ENCODE assay signal across 9 cellular contexts in genomic region chr7:7970620-7971307, GRCh38. TPM values are rescaled to one million over a fixed set of nuclear protein-coding genes. Genes with fewer than 3 reads are reported as not detected.
A peak's percentile ranks its signal among the peaks of the same experiment; 100 is the strongest.
DNase-seq lines count a peak whose midpoint lies in the region; ATAC-seq and TF ChIP-seq lines count a peak whose summit lies in the region.
"Had no signal": no experiment of that assay in that cellular context is flagged by ENCODE, and none has a peak within 500 bp of the region (broad histone marks: within the 10 kb centered on the region; RNA-seq: fewer than 3 reads in every experiment).

No MANE protein-coding gene starts in this region.

- H3K36me3 Mint-ChIP-seq in activated CD4-positive, alpha-beta T cell treated with anti-CD3 and anti-CD28 coated beads, Interleukin-2, amount 10 ng/mL, durations not matched to agents 7 days and 5 days (ENCODE audit: low read depth) = no peaks in the 10 kb centered on the region

- POLR2A ChIA-PET in activated CD4-positive, alpha-beta T cell treated with anti-CD3 and anti-CD28 coated beads, Interleukin-2, amount 10 ng/mL, durations not matched to agents 7 days and 5 days (lab: Charles Lee) = interaction anchor here (0.6 kb wide), 1 partner anchor 206 kb away, joined by 7 read pairs; no protein-coding TSS in a partner anchor
- POLR2A ChIA-PET in RWPE1 (lab: Yijun Ruan, JAX; ENCODE audit: low non-redundant PET) = no interaction called here

- DNase-seq in activated CD4-positive, alpha-beta T cell treated with anti-CD3 and anti-CD28 coated beads, Interleukin-2, amount 10 ng/mL, durations not matched to agents 7 days and 5 days = peak; percentile 25
- DNase-seq in activated CD4-positive, alpha-beta T cell treated with anti-CD3 and anti-CD28 coated beads for 1 hour = no peak
- DNase-seq in fibroblast of lung (ENCODE audit: low read depth in 2 of 2) = peak in 1 of 2 donors; percentile 31
- no peak for DNase-seq in skeletal muscle cell (ENCODE audit: low read depth)
- DNase-seq in RWPE1 (ENCODE audit: low spot score) = no peak
- no peak for DNase-seq in stimulated activated CD4-positive, alpha-beta T cell treated with anti-CD3 and anti-CD28 coated beads, Interleukin-15, amount 100 ng/mL, for 24 hours

- H3K36me3 ChIP-seq in OCI-LY3 (replicated peaks; ENCODE audit: low read depth, low read length) (no peaks in the 10 kb centered on the region), fibroblast of lung (ENCODE audit: control insufficient read depth, insufficient read depth, low read length) (no peaks in the 10 kb centered on the region)

- peaks cover 14% of the 10 kb centered on the region; the same call in 1 of the 2 replicates for H3K27me3 ChIP-seq in OCI-LY3 (ENCODE audit: low read depth, low read length)
- H3K27me3 ChIP-seq in fibroblast of lung (ENCODE audit: control insufficient read depth, insufficient read depth, low read length) = no peaks in the 10 kb centered on the region

- H3K9me3 Mint-ChIP-seq in activated CD4-positive, alpha-beta T cell treated with anti-CD3 and anti-CD28 coated beads, Interleukin-2, amount 10 ng/mL, durations not matched to agents 7 days and 5 days = no peaks in the 10 kb centered on the region
- H3K9me3 Mint-ChIP-seq: brain had no signal

- no peak overlapping the region for H2AFZ ChIP-seq in OCI-LY3 (ENCODE audit: low read depth, low read length)
- peak overlapping the region; percentile 54 for H2AFZ ChIP-seq in fibroblast of lung (ENCODE audit: low read length)

- H3K79me2 ChIP-seq in OCI-LY3 (ENCODE audit: low read length) = peaks cover 16% of the 10 kb centered on the region; the same call in 1 of the 2 replicates
- H3K79me2 ChIP-seq in fibroblast of lung (ENCODE audit: control insufficient read depth, insufficient read depth, low read length) = peaks cover 4% of the 10 kb centered on the region

- H3K4me3 Mint-ChIP-seq in activated CD4-positive, alpha-beta T cell treated with anti-CD3 and anti-CD28 coated beads, Interleukin-2, amount 10 ng/mL, durations not matched to agents 7 days and 5 days = no peak overlapping the region
- H3K4me3 Mint-ChIP-seq: brain had no signal

- H3K4me2 ChIP-seq in OCI-LY3 (ENCODE audit: low read length) (peak overlapping the region; percentile 87), fibroblast of lung (ENCODE audit: extremely low read depth, insufficient read depth, low read length) (peak overlapping the region; percentile 89)

- H3K9me3 ChIP-seq in OCI-LY3 (ENCODE audit: insufficient read depth, low read length) = no peaks in the 10 kb centered on the region
- H3K9me3 ChIP-seq in fibroblast of lung (ENCODE audit: control insufficient read depth, insufficient read depth, low read depth, low read length) = no peaks in the 10 kb centered on the region

- H3K4me1 ChIP-seq in OCI-LY3 (ENCODE audit: low read length) (peaks cover 46% of the 10 kb centered on the region), fibroblast of lung (ENCODE audit: control insufficient read depth, extremely low read depth, insufficient read depth, low read length) (no peaks in the 10 kb centered on the region)

- ATAC-seq in GM21360 (IDR thresholded peaks at IDR 0.05; ENCODE audit: unreplicated experiment) = no peak

- CTCF ChIA-PET in activated CD4-positive, alpha-beta T cell treated with anti-CD3 and anti-CD28 coated beads, Interleukin-2, amount 10 ng/mL, durations not matched to agents 7 days and 5 days (lab: Charles Lee) = interaction anchor here (1.0 to 1.7 kb wide), 4 partner anchors 9 to 22 kb away, joined by 3 to 9 read pairs (median 4); no protein-coding TSS in a partner anchor
- CTCF ChIA-PET in RWPE1 (lab: Yijun Ruan, JAX) = interaction anchor here (0.6 kb wide), 1 partner anchor 200 kb away, joined by 4 read pairs; no protein-coding TSS in a partner anchor

- H3K4me1 Mint-ChIP-seq in activated CD4-positive, alpha-beta T cell treated with anti-CD3 and anti-CD28 coated beads, Interleukin-2, amount 10 ng/mL, durations not matched to agents 7 days and 5 days = peaks cover 22% of the 10 kb centered on the region

- no peak for TF ChIP-seq CTCF in OCI-LY3 (IDR thresholded peaks at IDR 0.05; ENCODE audit: low read depth, low read length)
- TF ChIP-seq CTCF in fibroblast of lung (conservative IDR thresholded peaks at IDR 0.05 in 1 of 2, IDR thresholded peaks at IDR 0.05 in 1 of 2; ENCODE audit: low read depth in 1 of 2, low read length in 2 of 2) = no peak
- no peak for TF ChIP-seq CTCF in RWPE1 (conservative IDR thresholded peaks at IDR 0.05; ENCODE audit: low read depth)

- H3K27ac ChIP-seq in OCI-LY3 (ENCODE audit: low read length) (no peak overlapping the region), fibroblast of lung (ENCODE audit: insufficient read depth, low read length) (no peak overlapping the region), RWPE1 (no peak overlapping the region)

- peak overlapping the region; percentile 79 for H3K9ac ChIP-seq in OCI-LY3 (ENCODE audit: low read length)
- no peak overlapping the region for H3K9ac ChIP-seq in fibroblast of lung (ENCODE audit: insufficient read depth, low read length)

- H3K27me3 Mint-ChIP-seq in activated CD4-positive, alpha-beta T cell treated with anti-CD3 and anti-CD28 coated beads, Interleukin-2, amount 10 ng/mL, durations not matched to agents 7 days and 5 days = no peaks in the 10 kb centered on the region
- H3K27me3 Mint-ChIP-seq: brain had no signal

- H3K27ac Mint-ChIP-seq in activated CD4-positive, alpha-beta T cell treated with anti-CD3 and anti-CD28 coated beads, Interleukin-2, amount 10 ng/mL, durations not matched to agents 7 days and 5 days = no peak overlapping the region
- H3K27ac Mint-ChIP-seq: brain had no signal

- H4K20me1 ChIP-seq in OCI-LY3 (ENCODE audit: insufficient read depth, low read length) (no peaks in the 10 kb centered on the region; the same call in 1 of the 2 replicates), fibroblast of lung (ENCODE audit: control insufficient read depth, extremely low read depth, insufficient read depth, low read length) (no peaks in the 10 kb centered on the region)

- H3K4me3 ChIP-seq in OCI-LY3 (ENCODE audit: low read length) (peak overlapping the region; percentile 95), fibroblast of lung (replicated peaks in 1 of 4; ENCODE audit: control extremely low read depth in 1 of 4, insufficient read depth in 1 of 4, low read depth in 3 of 4, low read length in 4 of 4) (peak overlapping the region; percentile 52 to 79 (median 61)), skeletal muscle cell (ENCODE audit: low read depth, low read length) (peak overlapping the region; percentile 86)

RNA-seq across cellular contexts. Expression of gene GLCCI1, which starts 2.2 kb away (rescaled TPM):
- total RNA-seq in activated CD4-positive, alpha-beta T cell treated with anti-CD3 and anti-CD28 coated beads, Interleukin-2, amount 10 ng/mL, durations not matched to agents 7 days and 5 days = 10 to 100 TPM; 27.9 to 29.6 TPM
- 6.7 and 8.3 TPM in 2 replicates for total RNA-seq in fibroblast of lung
- 4.4 and 6.1 TPM in 2 replicates for polyA plus RNA-seq in fibroblast of lung
- 2.8 and 3.6 TPM in 2 replicates for polyA plus RNA-seq in fibroblast of lung (2012)
- 3.6 and 5.0 TPM in 2 replicates for polyA minus RNA-seq in fibroblast of lung (ENCODE audit: low replicate concordance)
